Comparison of ENCODE assay signal across 1 cellular context in genomic region chr11:72766152-72766902, GRCh38.
TF ChIP-seq lines count a peak whose summit lies in the region.

No MANE protein-coding gene starts in this region.

TF ChIP-seq in HepG2, 621 proteins besides CTCF, POLR2A, EP300 and RAD21 (continued from another document and continues in another):
- TF ChIP-seq ZNF724P (CRISPR knock-in tag; IDR thresholded peaks at IDR 0.05; ENCODE audit: borderline replicate concordance) (peak; percentile 88; the same call in 1 of the 2 replicates), RERE (CRISPR knock-in tag; IDR thresholded peaks at IDR 0.05; ENCODE audit: low read depth) (no peak), ZSCAN9 (CRISPR knock-in tag; IDR thresholded peaks at IDR 0.05; ENCODE audit: borderline replicate concordance) (no peak), ZNF75D (CRISPR knock-in tag; IDR thresholded peaks at IDR 0.05; ENCODE audit: borderline replicate concordance) (no peak), HNF4G (IDR thresholded peaks at IDR 0.05; ENCODE audit: borderline replicate concordance, low read depth, low read length) (peak; percentile 96), HNF4G (CRISPR knock-in tag; IDR thresholded peaks at IDR 0.05; ENCODE audit: borderline replicate concordance, low read depth) (peak; percentile 92), MTA1 (CRISPR knock-in tag; IDR thresholded peaks at IDR 0.05; ENCODE audit: borderline replicate concordance) (peak; percentile 99), ZNF772 (CRISPR knock-in tag; IDR thresholded peaks at IDR 0.05) (peak; percentile 51; the same call in 1 of the 2 replicates), NR2F6 (IDR thresholded peaks at IDR 0.05) (peak; percentile 60; the same call in 1 of the 2 replicates), NR2F6 (CRISPR knock-in tag; IDR thresholded peaks at IDR 0.05) (peak; percentile 86), HNF1B (CRISPR knock-in tag; IDR thresholded peaks at IDR 0.05) (peak; percentile 89; the same call in 1 of the 2 replicates), ZEB1 (IDR thresholded peaks at IDR 0.05; ENCODE audit: insufficient replicate concordance, low read depth) (peak; percentile 84), IKZF5 (CRISPR knock-in tag; IDR thresholded peaks at IDR 0.05) (peak; percentile 86; the same call in 1 of the 2 replicates), ZNF746 (CRISPR knock-in tag; IDR thresholded peaks at IDR 0.05) (peak; percentile 86), ZNF207 (IDR thresholded peaks at IDR 0.05; ENCODE audit: borderline replicate concordance) (no peak), TRIM24 (CRISPR knock-in tag; IDR thresholded peaks at IDR 0.05) (no peak), ZNF574 (CRISPR knock-in tag; IDR thresholded peaks at IDR 0.05) (peak; percentile 88), PRMT3 (CRISPR knock-in tag; IDR thresholded peaks at IDR 0.05; ENCODE audit: borderline replicate concordance, low read depth) (no peak), ZNF30 (CRISPR knock-in tag; IDR thresholded peaks at IDR 0.05) (no peak), DBP (CRISPR knock-in tag; IDR thresholded peaks at IDR 0.05; ENCODE audit: not compliant biosample characterization) (no peak), ZNF546 (CRISPR knock-in tag; conservative IDR thresholded peaks at IDR 0.05) (no peak), ZBTB40 (IDR thresholded peaks at IDR 0.05) (no peak), ZBTB40 (CRISPR knock-in tag; IDR thresholded peaks at IDR 0.05) (peak; percentile 34; the same call in 1 of the 2 replicates), CREB3 (CRISPR knock-in tag; IDR thresholded peaks at IDR 0.05) (no peak), DDIT3 (CRISPR knock-in tag; IDR thresholded peaks at IDR 0.05) (no peak), STAT5B (CRISPR knock-in tag; IDR thresholded peaks at IDR 0.05) (no peak), LRRFIP1 (CRISPR knock-in tag; conservative IDR thresholded peaks at IDR 0.05) (no peak)
